ENCODE assay signal across 27 cellular contexts in the genomic region with DNA sequence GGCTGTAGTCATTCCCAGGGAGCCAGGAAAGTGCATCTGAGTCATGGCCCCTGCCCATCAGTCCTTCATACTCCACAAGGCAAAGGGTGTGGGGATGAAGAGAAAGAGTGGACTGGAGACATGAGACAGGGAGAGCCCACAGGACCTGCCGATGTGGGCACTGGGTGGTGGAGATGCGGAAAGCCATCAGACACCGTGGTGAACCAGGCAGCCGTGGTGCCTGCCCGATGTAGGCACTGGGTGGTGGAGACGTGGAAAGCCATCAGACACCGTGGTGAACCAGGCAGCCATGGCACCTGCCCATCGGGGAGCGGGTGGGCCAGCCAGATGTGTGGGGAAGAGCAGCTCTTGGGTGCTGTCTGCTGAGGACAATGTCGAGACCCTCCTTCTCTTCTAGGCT. TPM values are rescaled to one million over a fixed set of nuclear protein-coding genes. Genes with fewer than 3 reads are reported as not detected.
DNase-seq lines count a peak whose midpoint lies in the region; ATAC-seq, FAIRE-seq and TF ChIP-seq lines count a peak whose summit lies in the region.
"Had no signal": no experiment of that assay in that cellular context is flagged by ENCODE, and none has a peak within 500 bp of the region (broad histone marks: within the 10 kb centered on the region; RNA-seq: fewer than 3 reads in every experiment).

No MANE protein-coding gene starts in this region.

- no peak overlapping the region for H3K14ac ChIP-seq in H1 (ENCODE audit: insufficient read length)
- peak overlapping the region in 1 of 2 experiments; percentile 76 for H3K14ac ChIP-seq in mesenchymal stem cell (ENCODE audit: low read length in 2 of 2)

- H3K36me3 ChIP-seq in H1 (ENCODE audit: control insufficient read depth in 2 of 4, insufficient read depth in 4 of 4, low read length in 3 of 4) (no peaks in the 10 kb centered on the region), mesenchymal stem cell (ENCODE audit: control insufficient read depth in 1 of 2, insufficient read depth in 2 of 2, low read depth in 1 of 2, low read length in 2 of 2) (no peaks in the 10 kb centered on the region)

- DNase-seq in H1 (ENCODE audit: low read depth in 1 of 2, low spot score in 2 of 2): no peak
- no peak for DNase-seq in mesenchymal stem cell
- DNase-seq in osteocyte (ENCODE audit: extremely low spot score, unreplicated experiment): no peak
- no peak for DNase-seq in stimulated activated effector memory CD8-positive, alpha-beta T cell treated with anti-CD3 and anti-CD28 coated beads, Interleukin-12 subunit alpha, Interleukin-12 subunit beta, amount 100 ng/mL, for 72 hours (ENCODE audit: low spot score in 2 of 2)
- DNase-seq in activated naive CD4-positive, alpha-beta T cell treated with anti-CD3 and anti-CD28 coated beads for 36 hours: no peak
- DNase-seq in A172 (ENCODE audit: low spot score): no peak
- DNase-seq: ACHN; C1 segment of cervical spinal cord; Calu3; CD8-positive, alpha-beta T cell; DMS153; IMR-90; NCI-H1105; NCI-H146; NCI-H2029 treated with DMSO at 0.1 percent for 48 hours; NCI-H226; NCI-H510A treated with DMSO at 0.1 percent for 48 hours; NCI-H748 treated with DMSO at 0.1 percent for 48 hours; RPMI8226; SIG-M5 had no signal

- H3K4me2 ChIP-seq in H1 (ENCODE audit: insufficient read depth in 1 of 2, low read depth in 2 of 2, low read length in 2 of 2): no peak overlapping the region
- no peak overlapping the region for H3K4me2 ChIP-seq in mesenchymal stem cell (ENCODE audit: low read length, poor library complexity, severe bottlenecking)
- H3K4me2 ChIP-seq: KMS-11, PC-9 had no signal

- no peaks in the 10 kb centered on the region for H3K9me3 ChIP-seq in H1 (ENCODE audit: insufficient read depth in 2 of 2, low read depth in 1 of 2, low read length in 1 of 2)
- H3K9me3 ChIP-seq in mesenchymal stem cell (ENCODE audit: control insufficient read depth, low read length): no peaks in the 10 kb centered on the region

- WGBS in H1 (ENCODE audit: extremely low coverage in 1 of 2, insufficient coverage in 1 of 2, insufficient read length in 1 of 2, insufficient replicate concordance in 2 of 2, low coverage in 1 of 2, low lambda C conversion rate in 2 of 2, missing lambda C conversion rate in 1 of 2), 2 experiments: 94% methylated on average over 10 of the region's 10 CpGs; no CpG with 5 or more reads in 1 of the 2 experiments
- over 99% methylated on average over 10 of the region's 10 CpGs for WGBS in mesenchymal stem cell

- H3K56ac ChIP-seq in H1 (replicated peaks; ENCODE audit: insufficient read length, low read depth, low read length): no peak overlapping the region

- no peaks in the 10 kb centered on the region for H3K27me3 ChIP-seq in H1 (replicated peaks in 1 of 4; ENCODE audit: control insufficient read depth in 3 of 4, extremely low read depth in 1 of 4, insufficient read depth in 3 of 4, low read length in 3 of 4)
- H3K27me3 ChIP-seq in mesenchymal stem cell (ENCODE audit: control insufficient read depth in 1 of 2, insufficient read depth in 1 of 2, low read length in 2 of 2): peaks cover 0 to 21% of the 10 kb centered on the region in 2 experiments

- H2BK120ac ChIP-seq in H1 (replicated peaks; ENCODE audit: low read depth, low read length): no peak overlapping the region
- peak overlapping the region; percentile 2 for H2BK120ac ChIP-seq in mesenchymal stem cell (ENCODE audit: low read depth, low read length)

- H3K4ac ChIP-seq in H1 (replicated peaks; ENCODE audit: insufficient read length, low read depth, low read length) (no peak overlapping the region), mesenchymal stem cell (ENCODE audit: low read depth in 1 of 2, low read length in 2 of 2) (peak overlapping the region; percentile 45 to 76)

- H3K9me3 Mint-ChIP-seq in osteocyte (ENCODE audit: unreplicated experiment): no peaks in the 10 kb centered on the region
- no peaks in the 10 kb centered on the region for H3K9me3 Mint-ChIP-seq in stimulated activated effector memory CD8-positive, alpha-beta T cell treated with anti-CD3 and anti-CD28 coated beads, Interleukin-12 subunit alpha, Interleukin-12 subunit beta, amount 100 ng/mL, for 72 hours
- no peaks in the 10 kb centered on the region for H3K9me3 Mint-ChIP-seq in activated naive CD4-positive, alpha-beta T cell treated with anti-CD3 and anti-CD28 coated beads for 36 hours
- H3K9me3 Mint-ChIP-seq: CD8-positive, alpha-beta T cell had no signal

- intact Hi-C loops in activated naive CD4-positive, alpha-beta T cell treated with anti-CD3 and anti-CD28 coated beads for 36 hours (cut with micrococcal nuclease): no loop called here

- H4K8ac ChIP-seq in H1 (ENCODE audit: extremely low read depth, insufficient read depth, low read length) (no peak overlapping the region), mesenchymal stem cell (ENCODE audit: low read length) (peak overlapping the region; percentile 83)

- no peaks in the 10 kb centered on the region for H3K27me3 Mint-ChIP-seq in osteocyte (ENCODE audit: unreplicated experiment)
- H3K27me3 Mint-ChIP-seq in activated naive CD4-positive, alpha-beta T cell treated with anti-CD3 and anti-CD28 coated beads for 36 hours (ENCODE audit: low read depth): no peaks in the 10 kb centered on the region

- H3K27ac ChIP-seq in H1 (ENCODE audit: low read depth, low read length): no peak overlapping the region
- no peak overlapping the region for H3K27ac ChIP-seq in mesenchymal stem cell (ENCODE audit: low read length, poor library complexity, severe bottlenecking)
- H3K27ac ChIP-seq: KMS-11, PC-9 had no signal

- H2BK15ac ChIP-seq in H1 (ENCODE audit: low read length) (peak overlapping the region; percentile 72; the same call in 1 of the 2 replicates), mesenchymal stem cell (ENCODE audit: low read depth, poor library complexity, severe bottlenecking) (peak overlapping the region; percentile 37)

- H2BK20ac ChIP-seq in H1 (ENCODE audit: low read length): no peak overlapping the region

- TF ChIP-seq EP300 in H1 (IDR thresholded peaks at IDR 0.05; ENCODE audit: borderline replicate concordance in 1 of 2, low read depth in 2 of 2, low read length in 2 of 2): no peak

- H4K5ac ChIP-seq in H1 (ENCODE audit: insufficient read length, low read depth, low read length): no peak overlapping the region

- H3K9ac ChIP-seq in H1 (replicated peaks in 1 of 4; ENCODE audit: extremely low read depth in 1 of 4, low read depth in 3 of 4, low read length in 3 of 4) (no peak overlapping the region), mesenchymal stem cell (ENCODE audit: low read length) (no peak overlapping the region)
- H3K9ac ChIP-seq: KMS-11 had no signal

- H2AK5ac ChIP-seq in H1 (ENCODE audit: low read depth, low read length) (no peak overlapping the region), mesenchymal stem cell (ENCODE audit: low read length, severe bottlenecking) (peak overlapping the region; percentile 25)

- H3K27ac Mint-ChIP-seq in osteocyte (ENCODE audit: unreplicated experiment): peak overlapping the region; percentile 88
- H3K27ac Mint-ChIP-seq in stimulated activated effector memory CD8-positive, alpha-beta T cell treated with anti-CD3 and anti-CD28 coated beads, Interleukin-12 subunit alpha, Interleukin-12 subunit beta, amount 100 ng/mL, for 72 hours: peak overlapping the region; percentile 40
- H3K27ac Mint-ChIP-seq in activated naive CD4-positive, alpha-beta T cell treated with anti-CD3 and anti-CD28 coated beads for 36 hours: no peak overlapping the region
- H3K27ac Mint-ChIP-seq: CD8-positive, alpha-beta T cell had no signal

- TF ChIP-seq POLR2A in H1 (IDR thresholded peaks at IDR 0.05; ENCODE audit: control extremely low read depth in 1 of 2, low read depth in 2 of 2, low read length in 2 of 2): no peak

- peak overlapping the region; percentile 14; the same call in 1 of the 2 replicates for H2BK12ac ChIP-seq in H1 (ENCODE audit: low read depth, low read length)
- peak overlapping the region; percentile 84 to 85 for H2BK12ac ChIP-seq in mesenchymal stem cell (ENCODE audit: low read length in 2 of 2)

- H4K91ac ChIP-seq in H1 (replicated peaks; ENCODE audit: insufficient read length, low read length): peak overlapping the region; percentile 19
- H4K91ac ChIP-seq in mesenchymal stem cell (ENCODE audit: low read length): peak overlapping the region; percentile 96

- H3K4me1 Mint-ChIP-seq in osteocyte (ENCODE audit: unreplicated experiment): peaks cover 65% of the 10 kb centered on the region
- H3K4me1 Mint-ChIP-seq in stimulated activated effector memory CD8-positive, alpha-beta T cell treated with anti-CD3 and anti-CD28 coated beads, Interleukin-12 subunit alpha, Interleukin-12 subunit beta, amount 100 ng/mL, for 72 hours: no peaks in the 10 kb centered on the region
- H3K4me1 Mint-ChIP-seq in activated naive CD4-positive, alpha-beta T cell treated with anti-CD3 and anti-CD28 coated beads for 36 hours (ENCODE audit: low read depth): no peaks in the 10 kb centered on the region

- H3K4me1 ChIP-seq in H1 (replicated peaks in 1 of 4; ENCODE audit: control insufficient read depth in 3 of 4, insufficient read depth in 4 of 4, low read length in 3 of 4) (peaks cover 0 to 5% (median 0%) of the 10 kb centered on the region in 4 experiments; a peak in 2 of 7 replicates), mesenchymal stem cell (ENCODE audit: control insufficient read depth, insufficient read depth, low read depth, low read length) (peaks cover 17% of the 10 kb centered on the region)

- no peak for TF ChIP-seq RAD21 in H1 (IDR thresholded peaks at IDR 0.05 in 1 of 2, conservative IDR thresholded peaks at IDR 0.05 in 1 of 2; ENCODE audit: low read depth in 2 of 2, low read length in 2 of 2)

- CTCF ChIA-PET in H1 (lab: Charles Lee; ENCODE audit: partially characterized antibody): interaction anchor here (0.6 to 8.4 kb wide), 5 partner anchors 17 to 463 kb away, joined by 3 to 48 read pairs (median 16); no protein-coding TSS in a partner anchor
- CTCF ChIA-PET in activated naive CD4-positive, alpha-beta T cell treated with anti-CD3 and anti-CD28 coated beads for 36 hours (lab: Charles Lee): interaction anchor here (1.0 kb wide), 1 partner anchor 41 kb away, joined by 4 read pairs; no protein-coding TSS in a partner anchor

- TF ChIP-seq CTCF in H1 (IDR thresholded peaks at IDR 0.05; ENCODE audit: control extremely low read depth in 1 of 3, insufficient read depth in 1 of 3, low read depth in 1 of 3, low read length in 3 of 3): no peak
- no peak for TF ChIP-seq CTCF in osteocyte (IDR thresholded peaks at IDR 0.05)

- no peaks in the 10 kb centered on the region for H3K79me2 ChIP-seq in H1 (ENCODE audit: control insufficient read depth in 1 of 2, insufficient read depth in 2 of 2, low read length in 2 of 2)

- no peak overlapping the region; the same call in 1 of the 2 replicates for H2BK5ac ChIP-seq in H1 (ENCODE audit: low read depth, low read length)
- no peak overlapping the region for H2BK5ac ChIP-seq in mesenchymal stem cell (ENCODE audit: low read depth, low read length, poor library complexity, severe bottlenecking)

- H3K23me2 ChIP-seq in H1 (ENCODE audit: low read depth, low read length): no peaks in the 10 kb centered on the region

- no peaks in the 10 kb centered on the region for H3K79me1 ChIP-seq in H1 (ENCODE audit: low read depth, low read length)
- H3K79me1 ChIP-seq in mesenchymal stem cell (replicated peaks; ENCODE audit: low read length, poor library complexity, severe bottlenecking): no peaks in the 10 kb centered on the region

- H3K36me3 Mint-ChIP-seq in osteocyte (ENCODE audit: unreplicated experiment): no peaks in the 10 kb centered on the region
- no peaks in the 10 kb centered on the region for H3K36me3 Mint-ChIP-seq in stimulated activated effector memory CD8-positive, alpha-beta T cell treated with anti-CD3 and anti-CD28 coated beads, Interleukin-12 subunit alpha, Interleukin-12 subunit beta, amount 100 ng/mL, for 72 hours
- no peaks in the 10 kb centered on the region for H3K36me3 Mint-ChIP-seq in activated naive CD4-positive, alpha-beta T cell treated with anti-CD3 and anti-CD28 coated beads for 36 hours (ENCODE audit: low read depth)
- H3K36me3 Mint-ChIP-seq: CD8-positive, alpha-beta T cell had no signal

- H3K23ac ChIP-seq in H1 (ENCODE audit: insufficient read length) (no peak overlapping the region), mesenchymal stem cell (ENCODE audit: low read length in 2 of 2) (no peak overlapping the region)

- H3K4me3 ChIP-seq in H1 (ENCODE audit: extremely low read depth in 1 of 4, insufficient read depth in 2 of 4, low read depth in 3 of 4, low read length in 4 of 4) (no peak overlapping the region), mesenchymal stem cell (ENCODE audit: insufficient read depth in 1 of 2, low read depth in 1 of 2, low read length in 2 of 2) (no peak overlapping the region)
- H3K4me3 ChIP-seq: PC-9 had no signal

- H3K18ac ChIP-seq in H1 (ENCODE audit: extremely low read depth, low read length) (no peak overlapping the region), mesenchymal stem cell (ENCODE audit: low read depth in 1 of 2, low read length in 2 of 2) (peak overlapping the region; percentile 72 to 73)

- H4K20me1 ChIP-seq in H1 (replicated peaks in 1 of 2; ENCODE audit: control insufficient read depth in 1 of 2, insufficient read depth in 2 of 2, low read length in 2 of 2): no peaks in the 10 kb centered on the region

- H3K4me3 Mint-ChIP-seq in osteocyte (ENCODE audit: unreplicated experiment): no peak overlapping the region
- H3K4me3 Mint-ChIP-seq in stimulated activated effector memory CD8-positive, alpha-beta T cell treated with anti-CD3 and anti-CD28 coated beads, Interleukin-12 subunit alpha, Interleukin-12 subunit beta, amount 100 ng/mL, for 72 hours: no peak overlapping the region
- no peak overlapping the region for H3K4me3 Mint-ChIP-seq in activated naive CD4-positive, alpha-beta T cell treated with anti-CD3 and anti-CD28 coated beads for 36 hours
- H3K4me3 Mint-ChIP-seq: CD8-positive, alpha-beta T cell had no signal

- no peak for FAIRE-seq in H1 (lab: Jason Lieb, UNC)
- FAIRE-seq: GM12892, GM18507, H54 had no signal

- no peak for ATAC-seq in stimulated activated effector memory CD8-positive, alpha-beta T cell treated with anti-CD3 and anti-CD28 coated beads, Interleukin-12 subunit alpha, Interleukin-12 subunit beta, amount 100 ng/mL, for 72 hours
- no peak for ATAC-seq in GM19397 (IDR thresholded peaks at IDR 0.05; ENCODE audit: unreplicated experiment)
- ATAC-seq in GM19467 (IDR thresholded peaks at IDR 0.05; ENCODE audit: unreplicated experiment): no peak
- ATAC-seq: CD8-positive, alpha-beta T cell had no signal

- H2AFZ ChIP-seq in H1 (ENCODE audit: low read length): no peak overlapping the region
- no peak overlapping the region for H2AFZ ChIP-seq in mesenchymal stem cell (ENCODE audit: low read depth, low read length)
- H2AFZ ChIP-seq: PC-9 had no signal

- POLR2A ChIA-PET in H1 (lab: Charles Lee; ENCODE audit: partially characterized antibody): no interaction called here

RNA-seq across cellular contexts. Expression of gene AFAP1L2, which starts 58.6 kb away (rescaled TPM):
- total RNA-seq in H1 (2021; fragmentation: NEBNext Ultra II Directional; extraction: Animal tissue kit (Norgen Biotek cat#: 25700)): 6.2 and 6.4 TPM in 2 replicates
- 3.9 and 5.4 TPM in 2 replicates for polyA plus RNA-seq in H1 (2011; rRNA removed)
- 6.3 TPM for polyA plus RNA-seq in H1 (2011; cell fraction: cytosol; rRNA removed)
- polyA plus RNA-seq in H1 (2011; cell fraction: nucleus; rRNA removed): 13.6 TPM
- 4.2 to 5.1 TPM (median 4.7 TPM) in 4 replicates for polyA plus RNA-seq in H1 (2012, experiment 1 of 2)
- polyA plus RNA-seq in H1 (2012, experiment 2 of 2): 1.5 TPM
- polyA plus RNA-seq in H1 (2013, experiment 1 of 2): 3.2 TPM
- polyA plus RNA-seq in H1 (2013, experiment 2 of 2): 3.1 TPM
- 9.1 and 12.1 TPM in 2 replicates for polyA minus RNA-seq in H1 (2011; rRNA and poly(A)+ RNA removed)
- 6.8 TPM for polyA minus RNA-seq in H1 (2011; cell fraction: cytosol; rRNA and poly(A)+ RNA removed)
- 10.0 TPM for polyA minus RNA-seq in H1 (2011; cell fraction: nucleus; rRNA and poly(A)+ RNA removed)
- polyA plus RNA-seq in mesenchymal stem cell (2013, experiment 1 of 2): 60.2 TPM
- 57.6 TPM for polyA plus RNA-seq in mesenchymal stem cell (2013, experiment 2 of 2)
- 4.0 and 5.7 TPM in 2 replicates for total RNA-seq in osteocyte
- total RNA-seq in activated naive CD4-positive, alpha-beta T cell treated with anti-CD3 and anti-CD28 coated beads for 36 hours: under 1 TPM; 0.86 to 0.98 TPM
- total RNA-seq in A172 (2014; rRNA removed; shearing (Covaris generic)): 0.50 and 1.4 TPM in 2 replicates
